In the genomic region with DNA sequence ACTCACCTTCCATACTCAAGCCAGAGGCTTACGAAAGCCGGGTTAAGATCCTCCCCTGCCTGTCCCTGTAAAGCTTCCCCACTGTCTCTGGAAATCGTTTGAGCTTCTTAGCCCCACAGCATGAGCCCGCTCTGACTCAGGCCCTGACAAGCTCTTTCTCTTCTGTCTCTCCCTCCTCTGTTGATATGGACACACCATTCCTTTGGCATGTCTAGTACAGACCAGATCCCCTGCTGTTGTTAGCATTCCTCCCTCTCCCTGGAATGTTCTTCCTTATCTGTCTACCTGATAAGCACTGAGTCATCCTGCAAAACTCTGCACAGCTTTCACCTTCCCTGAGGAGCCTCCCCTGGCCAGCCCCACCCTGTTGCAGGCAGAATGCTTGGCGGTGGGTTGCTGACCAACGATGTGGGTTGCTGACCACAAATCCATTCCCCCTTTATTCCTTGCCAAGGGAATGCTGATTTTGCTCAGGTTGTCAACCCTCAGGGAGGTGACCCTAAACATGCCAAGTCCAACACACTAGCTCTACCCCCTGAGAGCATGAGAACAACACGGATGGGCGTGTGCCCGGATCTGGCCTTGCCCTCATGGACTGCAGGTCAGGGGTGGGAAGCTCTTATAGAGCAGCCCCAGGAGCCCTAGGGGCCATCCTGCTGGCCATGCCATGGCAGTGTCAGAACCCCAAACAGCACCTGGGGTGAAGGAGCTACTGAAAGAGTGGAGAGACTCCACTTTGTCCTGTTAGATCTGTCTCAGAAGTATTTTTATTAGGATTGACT, we compare ENCODE assay signal across 11 cellular contexts. TPM values are rescaled to one million over a fixed set of nuclear protein-coding genes. Genes with fewer than 3 reads are reported as not detected.
"Had no signal": no experiment of that assay in that cellular context is flagged by ENCODE, and none has a peak within 500 bp of the region (broad histone marks: within the 10 kb centered on the region; RNA-seq: fewer than 3 reads in every experiment).

No MANE protein-coding gene starts in this region.

RNA-seq across cellular contexts. Expression of a gene that starts 21.1 kb away (rescaled TPM):
- total RNA-seq: activated CD8-positive, alpha-beta T cell treated with anti-CD3 and anti-CD28 coated beads for 36 hours; LHCN-M2; SJCRH30 had no signal
- polyA plus RNA-seq: IgD-negative memory B cell had no signal

RNA-seq across cellular contexts. Expression of a gene that starts 28.7 kb away (rescaled TPM):
- total RNA-seq: activated CD8-positive, alpha-beta T cell treated with anti-CD3 and anti-CD28 coated beads for 36 hours; activated naive CD8-positive, alpha-beta T cell treated with anti-CD3 and anti-CD28 coated beads, Interleukin-2, amount 10 ng/mL, durations not matched to agents 7 days and 5 days; adrenal gland; bronchial epithelial cell; LHCN-M2; M059J; Right ventricle myocardium superior; T-helper 1 cell treated with Interleukin-12 subunit alpha and Interleukin-12 subunit beta and Interleukin-4 antibody, amounts not matched to agents 30 ng/mL and 1 ng/mL, for 36 hours had no signal
- polyA plus RNA-seq: adrenal gland, IgD-negative memory B cell, SK-N-SH had no signal
